Comparison of ENCODE assay signal across 17 cellular contexts in the genomic region with DNA sequence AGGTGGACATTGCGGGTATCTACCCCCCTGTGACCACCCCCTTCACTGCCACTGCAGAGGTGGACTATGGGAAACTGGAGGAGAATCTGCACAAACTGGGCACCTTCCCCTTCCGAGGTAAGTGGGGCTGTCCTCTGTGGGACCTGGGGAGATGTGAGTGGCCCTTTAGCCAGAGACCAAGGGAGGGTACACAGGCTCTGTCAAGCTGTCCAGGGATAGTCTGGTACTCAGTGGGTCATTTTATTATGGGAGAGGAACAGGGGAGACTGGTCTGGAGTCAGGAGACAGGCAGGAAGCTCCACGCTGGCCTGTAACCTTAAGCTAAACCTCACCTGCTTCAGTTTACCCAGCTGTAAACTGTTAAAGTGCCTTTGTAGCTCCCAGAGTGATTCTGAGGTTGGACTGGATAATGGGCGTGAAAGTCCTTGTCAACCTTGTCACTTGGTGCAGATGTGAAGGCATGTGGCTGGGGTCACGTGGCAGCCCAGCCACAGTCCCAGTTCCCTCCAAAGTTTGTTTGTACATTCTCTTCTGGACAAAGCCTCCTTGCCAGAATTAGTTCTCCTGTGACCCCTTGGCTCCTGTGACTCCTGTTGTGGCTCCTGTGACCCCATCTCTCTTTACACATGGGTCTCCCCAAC. TPM values are rescaled to one million over a fixed set of nuclear protein-coding genes. Genes with fewer than 3 reads are reported as not detected.
DNase-seq lines count a peak whose midpoint lies in the region; ATAC-seq and TF ChIP-seq lines count a peak whose summit lies in the region.
"Had no signal": no experiment of that assay in that cellular context is flagged by ENCODE, and none has a peak within 500 bp of the region (broad histone marks: within the 10 kb centered on the region; RNA-seq: fewer than 3 reads in every experiment).

No MANE protein-coding gene starts in this region.

- H3K4me3 ChIP-seq in kidney epithelial cell (ENCODE audit: low read depth, low read length), result peak overlapping the region; percentile 1

- DNase-seq in NCI-H510A treated with DMSO at 0.1 percent for 48 hours (lab: John Stamatoyannopoulos, UW), result peak; percentile 7
- DNase-seq in NCI-H510A (lab: John Stamatoyannopoulos, UW), result no peak
- DNase-seq in kidney epithelial cell (ENCODE audit: low read depth), result no peak
- no peak for DNase-seq in stimulated activated effector memory CD8-positive, alpha-beta T cell treated with anti-CD3 and anti-CD28 coated beads, Interleukin-12 subunit alpha, Interleukin-12 subunit beta, amount 100 ng/mL, for 72 hours (ENCODE audit: low spot score in 2 of 2)
- DNase-seq in GDM1 (lab: John Stamatoyannopoulos, UW), result no peak
- no peak for DNase-seq in NCI-H1694 treated with DMSO at 0.1 percent for 48 hours (lab: John Stamatoyannopoulos, UW)
- DNase-seq in NCI-H2081 (lab: John Stamatoyannopoulos, UW), result no peak
- DNase-seq: 8988T; activated gamma-delta T cell; effector CD8-positive, alpha-beta T cell; NCI-H1417 treated with DMSO at 0.1 percent for 48 hours had no signal

- H3K27ac Mint-ChIP-seq in brain, result peak overlapping the region; percentile 54 to 83 (median 73)
- H3K27ac Mint-ChIP-seq in stimulated activated effector memory CD8-positive, alpha-beta T cell treated with anti-CD3 and anti-CD28 coated beads, Interleukin-12 subunit alpha, Interleukin-12 subunit beta, amount 100 ng/mL, for 72 hours, result peak overlapping the region; percentile 36

- no peaks in the 10 kb centered on the region for H3K27me3 ChIP-seq in kidney epithelial cell (ENCODE audit: control insufficient read depth, insufficient read depth, low read length)

- no peaks in the 10 kb centered on the region for H3K9me3 Mint-ChIP-seq in brain
- no peaks in the 10 kb centered on the region for H3K9me3 Mint-ChIP-seq in stimulated activated effector memory CD8-positive, alpha-beta T cell treated with anti-CD3 and anti-CD28 coated beads, Interleukin-12 subunit alpha, Interleukin-12 subunit beta, amount 100 ng/mL, for 72 hours
- H3K9me3 Mint-ChIP-seq: CD14-positive monocyte had no signal

- H3K4me1 Mint-ChIP-seq in brain, result peaks cover 10% of the 10 kb centered on the region
- no peaks in the 10 kb centered on the region for H3K4me1 Mint-ChIP-seq in stimulated activated effector memory CD8-positive, alpha-beta T cell treated with anti-CD3 and anti-CD28 coated beads, Interleukin-12 subunit alpha, Interleukin-12 subunit beta, amount 100 ng/mL, for 72 hours
- H3K4me1 Mint-ChIP-seq: CD14-positive monocyte had no signal

- no peaks in the 10 kb centered on the region for H3K27me3 Mint-ChIP-seq in brain

- H3K36me3 ChIP-seq in kidney epithelial cell (ENCODE audit: control insufficient read depth, insufficient read depth, low read length), result no peaks in the 10 kb centered on the region

- TF ChIP-seq CTCF in brain (conservative IDR thresholded peaks at IDR 0.05) (no peak), kidney epithelial cell (IDR thresholded peaks at IDR 0.05; ENCODE audit: insufficient read depth, low read length, poor library complexity, severe bottlenecking) (no peak)

- H3K4me3 Mint-ChIP-seq in brain, result peak overlapping the region in 2 of 5 experiments; percentile 10 to 71
- H3K4me3 Mint-ChIP-seq in stimulated activated effector memory CD8-positive, alpha-beta T cell treated with anti-CD3 and anti-CD28 coated beads, Interleukin-12 subunit alpha, Interleukin-12 subunit beta, amount 100 ng/mL, for 72 hours, result no peak overlapping the region
- H3K4me3 Mint-ChIP-seq: CD14-positive monocyte had no signal

- no peak for ATAC-seq in stimulated activated effector memory CD8-positive, alpha-beta T cell treated with anti-CD3 and anti-CD28 coated beads, Interleukin-12 subunit alpha, Interleukin-12 subunit beta, amount 100 ng/mL, for 72 hours

- H3K36me3 Mint-ChIP-seq in brain, result no peaks in the 10 kb centered on the region
- no peaks in the 10 kb centered on the region for H3K36me3 Mint-ChIP-seq in stimulated activated effector memory CD8-positive, alpha-beta T cell treated with anti-CD3 and anti-CD28 coated beads, Interleukin-12 subunit alpha, Interleukin-12 subunit beta, amount 100 ng/mL, for 72 hours
- H3K36me3 Mint-ChIP-seq: CD14-positive monocyte had no signal

RNA-seq across cellular contexts. Expression of gene HOGA1, which starts 0.7 kb away (rescaled TPM):
- 1.4 TPM for polyA plus RNA-seq in brain (ENCODE audit: insufficient read depth, low read depth, low replicate concordance)
- 3.4 and 5.1 TPM in 2 replicates for total RNA-seq in kidney epithelial cell
- total RNA-seq: activated CD8-positive, alpha-beta memory T cell treated with anti-CD3 and anti-CD28 coated beads for 36 hours; Daoy had no signal
- polyA plus RNA-seq: CD14-positive monocyte had no signal

RNA-seq across cellular contexts. Expression of gene C10orf62, which starts 4.6 kb away (rescaled TPM):
- not detected for polyA plus RNA-seq in brain (ENCODE audit: insufficient read depth, low read depth, low replicate concordance)
- not detected in 2 replicates for total RNA-seq in kidney epithelial cell
- total RNA-seq: activated CD8-positive, alpha-beta memory T cell treated with anti-CD3 and anti-CD28 coated beads for 36 hours; Daoy; lung microvascular endothelial cell; OCI-LY7 had no signal
- polyA plus RNA-seq: CD14-positive monocyte had no signal

RNA-seq across cellular contexts. Expression of gene ANKRD2, which starts 12.3 kb away (rescaled TPM):
- polyA plus RNA-seq in brain (ENCODE audit: insufficient read depth, low read depth, low replicate concordance), result 1.6 TPM
- 0.08 TPM in 1 of 2 replicates, not detected in the other for total RNA-seq in kidney epithelial cell
- total RNA-seq: Daoy, OCI-LY7 had no signal
- polyA plus RNA-seq: CD14-positive monocyte had no signal

RNA-seq across cellular contexts. Expression of gene MORN4, which starts 48.4 kb away (rescaled TPM):
- 26.5 TPM for polyA plus RNA-seq in brain (ENCODE audit: insufficient read depth, low read depth, low replicate concordance)
- total RNA-seq in kidney epithelial cell, result 11.2 and 12.4 TPM in 2 replicates
- polyA plus RNA-seq: CD14-positive monocyte had no signal

RNA-seq across cellular contexts. Expression of gene PI4K2A, which starts 55.6 kb away (rescaled TPM):
- polyA plus RNA-seq in brain (ENCODE audit: insufficient read depth, low read depth, low replicate concordance), result 23.3 TPM
- 37.6 and 38.3 TPM in 2 replicates for total RNA-seq in kidney epithelial cell
